In the genomic region with DNA sequence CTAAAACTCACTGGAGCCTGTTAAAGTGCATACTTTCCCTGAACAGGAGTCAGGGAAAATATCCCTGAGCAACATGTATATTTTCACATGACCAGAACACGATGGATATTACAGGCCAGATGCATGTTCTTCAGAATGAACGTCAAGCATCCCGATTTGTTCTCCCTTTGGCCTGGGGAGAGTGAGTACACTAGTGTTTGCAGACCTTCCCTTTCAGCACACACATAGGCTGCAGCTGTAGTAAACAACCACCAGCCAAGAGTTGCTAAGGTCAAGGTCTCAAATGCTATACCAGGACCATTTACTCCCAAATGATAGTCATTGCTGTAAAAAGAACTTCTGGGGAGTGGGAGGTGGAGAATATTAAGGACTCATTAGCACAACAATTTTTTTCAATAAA, we compare ENCODE assay signal across 12 cellular contexts. TPM values are rescaled to one million over a fixed set of nuclear protein-coding genes. Genes with fewer than 3 reads are reported as not detected.
DNase-seq lines count a peak whose midpoint lies in the region; ATAC-seq and TF ChIP-seq lines count a peak whose summit lies in the region.
"Had no signal": no experiment of that assay in that cellular context is flagged by ENCODE, and none has a peak within 500 bp of the region (broad histone marks: within the 10 kb centered on the region; RNA-seq: fewer than 3 reads in every experiment).

No MANE protein-coding gene starts in this region.

- intact Hi-C loops in left colon (cut with DNase I, micrococcal nuclease), result loop anchor here in 1 of 2 donors (5.0 kb wide), 1 partner anchor 156 kb away; no protein-coding TSS in a partner anchor

- DNase-seq in NCI-H748 (lab: John Stamatoyannopoulos, UW; ENCODE audit: unreplicated experiment) (peak; percentile 16), NCI-H748 treated with DMSO at 0.1 percent for 48 hours (lab: John Stamatoyannopoulos, UW) (no peak), skeletal muscle cell (ENCODE audit: low read depth) (no peak), inferior parietal cortex (ENCODE audit: extremely low spot score) (no peak), left colon (no peak), DMS79 (lab: John Stamatoyannopoulos, UW) (no peak)
- DNase-seq: 8988T; activated gamma-delta T cell; stimulated activated naive CD4-positive, alpha-beta T cell treated with Interleukin-2 at 50 U/mL for 16 hours had no signal

- no peak for TF ChIP-seq EP300 in gastroesophageal sphincter (IDR thresholded peaks at IDR 0.05)

- no peak overlapping the region for H2AFZ ChIP-seq in SU-DHL-6 (ENCODE audit: low read depth, low read length, severe bottlenecking)

- H3K4me1 ChIP-seq in gastroesophageal sphincter, result peaks cover 2 to 58% (median 4%) of the 10 kb centered on the region in 3 donors

- H3K27me3 ChIP-seq in SU-DHL-6 (ENCODE audit: low read length), result no peaks in the 10 kb centered on the region
- no peaks in the 10 kb centered on the region for H3K27me3 ChIP-seq in gastroesophageal sphincter

- 25% methylated on average over 3 of the region's 3 CpGs; no CpG with 5 or more reads in 1 of the 2 donors for WGBS in gastroesophageal sphincter (ENCODE audit: low coverage in 1 of 2), 2 donors

- H3K9ac ChIP-seq in SU-DHL-6 (ENCODE audit: low read length), result no peak overlapping the region

- H3K9me2 ChIP-seq in SU-DHL-6 (replicated peaks; ENCODE audit: insufficient read depth, low read length), result no peaks in the 10 kb centered on the region

- no peaks in the 10 kb centered on the region for H3F3A ChIP-seq in SU-DHL-6 (ENCODE audit: insufficient read depth)

- H3K36me3 ChIP-seq in SU-DHL-6 (ENCODE audit: low read length), result no peaks in the 10 kb centered on the region
- H3K36me3 ChIP-seq in gastroesophageal sphincter, result no peaks in the 10 kb centered on the region

- H3K79me2 ChIP-seq in SU-DHL-6 (ENCODE audit: insufficient read depth, low read length), result peaks cover 45% of the 10 kb centered on the region

- H3K4me3 ChIP-seq in SU-DHL-6 (ENCODE audit: insufficient read depth, low read length, poor library complexity, severe bottlenecking), result no peak overlapping the region
- H3K4me3 ChIP-seq in gastroesophageal sphincter, result no peak overlapping the region
- peak overlapping the region; percentile 23 for H3K4me3 ChIP-seq in skeletal muscle cell (ENCODE audit: low read depth, low read length)

- H3K27ac ChIP-seq in SU-DHL-6 (ENCODE audit: low read depth, low read length), result no peak overlapping the region
- H3K27ac ChIP-seq in gastroesophageal sphincter, result peak overlapping the region in 3 of 4 donors; percentile 41 to 97 (median 95)

- peak overlapping the region; percentile 92 for H3K4me2 ChIP-seq in SU-DHL-6 (ENCODE audit: low read depth, low read length, poor library complexity, severe bottlenecking)

- no peak for TF ChIP-seq POLR2A in gastroesophageal sphincter (IDR thresholded peaks at IDR 0.05)

- no peaks in the 10 kb centered on the region for H4K20me1 ChIP-seq in SU-DHL-6 (ENCODE audit: low read depth, low read length)

- H3K9me3 ChIP-seq in SU-DHL-6 (ENCODE audit: insufficient read depth, low read length) (no peaks in the 10 kb centered on the region), gastroesophageal sphincter (no peaks in the 10 kb centered on the region)

- ATAC-seq in gastroesophageal sphincter, result no peak
- no peak for ATAC-seq in left colon
- ATAC-seq: HCT116 had no signal

- TF ChIP-seq CTCF in SU-DHL-6 (IDR thresholded peaks at IDR 0.05; ENCODE audit: insufficient read depth, low read length, poor library complexity, severe bottlenecking) (no peak), gastroesophageal sphincter (IDR thresholded peaks at IDR 0.05) (no peak)

RNA-seq across cellular contexts. Expression of a gene that starts 3.0 kb away (rescaled TPM):
- 10 to 100 TPM; 12.3 to 21.9 (median 17.0) TPM for total RNA-seq in gastroesophageal sphincter
- 1 to 10 TPM; 7.9 to 9.5 TPM for total RNA-seq in left colon
